ENCODE assay signal across 21 cellular contexts in genomic region chr20:7499201-7499600, GRCh38.
"Had no signal": no experiment of that assay in that cellular context is flagged by ENCODE, and none has a peak within 500 bp of the region (broad histone marks: within the 10 kb centered on the region; RNA-seq: fewer than 3 reads in every experiment).

No MANE protein-coding gene starts in this region.

- H3K27me3 ChIP-seq: adrenal gland, Peyer's patch had no signal

- H3K27ac ChIP-seq: adrenal gland, Peyer's patch had no signal

- ATAC-seq: activated CD4-positive, CD25-positive, alpha-beta regulatory T cell treated with anti-CD3 and anti-CD28 coated beads, Interleukin-2, amount 50 U/mL, for 24 hours; activated CD8-positive, alpha-beta T cell treated with anti-CD3 and anti-CD28 coated beads, Interleukin-2, amount 10 ng/mL, durations not matched to agents 7 days and 5 days had no signal

- H3K9me3 ChIP-seq: adrenal gland, Peyer's patch had no signal

- H3K4me1 ChIP-seq: adrenal gland, Peyer's patch had no signal

- DNase-seq: activated CD4-positive, alpha-beta T cell treated with anti-CD3 and anti-CD28 coated beads for 48 hours; activated CD4-positive, alpha-beta T cell treated with anti-CD3 and anti-CD28 coated beads, Interleukin-2, amount 50 U/mL, for 4 hours; activated CD8-positive, alpha-beta memory T cell treated with anti-CD3 and anti-CD28 coated beads, Interleukin-2, amount 50 U/mL, for 48 hours; activated CD8-positive, alpha-beta T cell treated with anti-CD3 and anti-CD28 coated beads, Interleukin-2, amount 10 ng/mL, durations not matched to agents 7 days and 5 days; activated naive CD4-positive, alpha-beta T cell treated with anti-CD3 and anti-CD28 coated beads, Interleukin-2, amount 50 U/mL, for 16 hours; activated naive CD8-positive, alpha-beta T cell treated with anti-CD3 and anti-CD28 coated beads, Interleukin-2, amount 10 ng/mL, durations not matched to agents 7 days and 5 days; activated T-cell treated with anti-CD3 and anti-CD28 coated beads, Interleukin-2, amount 50 U/mL, for 1 hour; adrenal gland; anterior cingulate cortex; Kasumi-1; KBM-7; MV-4-11; NCI-H1092 treated with DMSO at 0.1 percent for 48 hours; NCI-H1417 treated with DMSO at 0.1 percent for 48 hours; NCI-H1694; NCI-H2029 treated with DMSO at 0.1 percent for 48 hours; NCI-H345; NCI-H510A treated with DMSO at 0.1 percent for 48 hours; Peyer's patch; SHP77 treated with DMSO at 0.1 percent for 48 hours had no signal

- H3K36me3 ChIP-seq: adrenal gland, Peyer's patch had no signal

- H3K4me3 ChIP-seq: adrenal gland, Peyer's patch had no signal
